Comparison of ENCODE assay signal across 22 cellular contexts in genomic region chr15:42131006-42131405, GRCh38. TPM values are rescaled to one million over a fixed set of nuclear protein-coding genes. Genes with fewer than 3 reads are reported as not detected.
DNase-seq lines count a peak whose midpoint lies in the region; ATAC-seq and TF ChIP-seq lines count a peak whose summit lies in the region.
"Had no signal": no experiment of that assay in that cellular context is flagged by ENCODE, and none has a peak within 500 bp of the region (broad histone marks: within the 10 kb centered on the region; RNA-seq: fewer than 3 reads in every experiment).

No MANE protein-coding gene starts in this region.

- H3K27me3 ChIP-seq in BLaER1 (no peaks in the 10 kb centered on the region), lung (ENCODE audit: control insufficient read depth, insufficient read depth) (no peaks in the 10 kb centered on the region)
- H3K27me3 ChIP-seq in BLaER1 treated with 17β-estradiol and CSF1 and Interleukin-3, amounts not matched to agents 10 nM and 100 nM, result no peaks in the 10 kb centered on the region

- no peak overlapping the region for H3K9ac ChIP-seq in BLaER1
- H3K9ac ChIP-seq in BLaER1 treated with 17β-estradiol and CSF1 and Interleukin-3, amounts not matched to agents 10 nM and 100 nM, result no peak overlapping the region

- H4K20me1 ChIP-seq in BLaER1, result no peaks in the 10 kb centered on the region
- H4K20me1 ChIP-seq in BLaER1 treated with 17β-estradiol and CSF1 and Interleukin-3, amounts not matched to agents 10 nM and 100 nM, result no peaks in the 10 kb centered on the region

- H3K4me3 ChIP-seq in BLaER1 (no peak overlapping the region), lung (no peak overlapping the region)
- H3K4me3 ChIP-seq in BLaER1 treated with 17β-estradiol and CSF1 and Interleukin-3, amounts not matched to agents 10 nM and 100 nM, result no peak overlapping the region
- H3K4me3 ChIP-seq: GM12878 had no signal

- no peaks in the 10 kb centered on the region for H3K9me3 Mint-ChIP-seq in osteocyte (ENCODE audit: unreplicated experiment)
- H3K9me3 Mint-ChIP-seq: CD8-positive, alpha-beta memory T cell; H9; IgD-negative memory B cell had no signal

- H3K4me2 ChIP-seq in BLaER1, result peak overlapping the region; percentile 52
- H3K4me2 ChIP-seq in BLaER1 treated with 17β-estradiol and CSF1 and Interleukin-3, amounts not matched to agents 10 nM and 100 nM, result peak overlapping the region in 9 of 11 experiments; percentile 33 to 79 (median 68); a peak in 19 of 22 replicates

- peak; percentile 26 for DNase-seq in lung (ENCODE audit: low spot score)
- DNase-seq in osteocyte (ENCODE audit: extremely low spot score, unreplicated experiment), result peak; percentile 34
- DNase-seq in central memory CD4-positive, alpha-beta T cell, result no peak
- DNase-seq in Ammon's horn (ENCODE audit: low spot score), result no peak
- DNase-seq: ACHN; CD4-positive, CD25-positive, alpha-beta regulatory T cell; CD8-positive, alpha-beta memory T cell; COR-L47; DMS53; DND-41; EL; KBM-7 had no signal

- H3K27ac Mint-ChIP-seq in osteocyte (ENCODE audit: unreplicated experiment), result no peak overlapping the region
- H3K27ac Mint-ChIP-seq: CD4-positive, CD25-positive, alpha-beta regulatory T cell; CD8-positive, alpha-beta memory T cell; IgD-negative memory B cell had no signal

- H3K4me1 Mint-ChIP-seq in osteocyte (ENCODE audit: unreplicated experiment), result no peaks in the 10 kb centered on the region
- H3K4me1 Mint-ChIP-seq: CD8-positive, alpha-beta memory T cell had no signal

- peaks cover 51% of the 10 kb centered on the region for H3K27me3 Mint-ChIP-seq in osteocyte (ENCODE audit: unreplicated experiment)

- H3K36me3 Mint-ChIP-seq in osteocyte (ENCODE audit: unreplicated experiment), result no peaks in the 10 kb centered on the region
- H3K36me3 Mint-ChIP-seq: CD8-positive, alpha-beta memory T cell; IgD-negative memory B cell had no signal

- H3K9me3 ChIP-seq in BLaER1 (no peaks in the 10 kb centered on the region), lung (ENCODE audit: control insufficient read depth in 2 of 2, insufficient read depth in 1 of 2, low read length in 1 of 2) (no peaks in the 10 kb centered on the region)
- no peaks in the 10 kb centered on the region for H3K9me3 ChIP-seq in BLaER1 treated with 17β-estradiol and CSF1 and Interleukin-3, amounts not matched to agents 10 nM and 100 nM (replicated peaks in 1 of 11)

- no peak overlapping the region for H3K27ac ChIP-seq in BLaER1
- H3K27ac ChIP-seq in BLaER1 treated with 17β-estradiol and CSF1 and Interleukin-3, amounts not matched to agents 10 nM and 100 nM, result no peak overlapping the region
- H3K27ac ChIP-seq in lung (ENCODE audit: low read depth in 1 of 2, low read length in 1 of 2), result no peak overlapping the region

- WGBS in lung, 2 donors, result 100% methylated on average over 1 of the region's 1 CpG

- H3K4me1 ChIP-seq in BLaER1 (peaks cover 27% of the 10 kb centered on the region), lung (ENCODE audit: control insufficient read depth in 2 of 2, insufficient read depth in 2 of 2, low read length in 2 of 2) (no peaks in the 10 kb centered on the region)
- peaks cover 8 to 28% (median 24%) of the 10 kb centered on the region in 10 experiments; a peak in 19 of 20 replicates for H3K4me1 ChIP-seq in BLaER1 treated with 17β-estradiol and CSF1 and Interleukin-3, amounts not matched to agents 10 nM and 100 nM

- H3K4me3 Mint-ChIP-seq in osteocyte (ENCODE audit: unreplicated experiment), result no peak overlapping the region
- H3K4me3 Mint-ChIP-seq: CD4-positive, CD25-positive, alpha-beta regulatory T cell; CD8-positive, alpha-beta memory T cell; H9; IgD-negative memory B cell had no signal

- H3K36me3 ChIP-seq in BLaER1 (no peaks in the 10 kb centered on the region), lung (ENCODE audit: control insufficient read depth in 2 of 2, insufficient read depth in 2 of 2, low read length in 2 of 2) (no peaks in the 10 kb centered on the region)
- no peaks in the 10 kb centered on the region for H3K36me3 ChIP-seq in BLaER1 treated with 17β-estradiol and CSF1 and Interleukin-3, amounts not matched to agents 10 nM and 100 nM

- TF ChIP-seq CTCF in lung (IDR thresholded peaks at IDR 0.05; ENCODE audit: control extremely low read depth, extremely low read depth), result no peak
- no peak for TF ChIP-seq CTCF in osteocyte (IDR thresholded peaks at IDR 0.05)

- no peak for ATAC-seq in lung (ENCODE audit: insufficient read depth, low FRiP score)
- ATAC-seq in GM18858 (IDR thresholded peaks at IDR 0.05; ENCODE audit: unreplicated experiment), result no peak
- ATAC-seq: GM12878 had no signal

RNA-seq across cellular contexts. Expression of gene PLA2G4F, which starts 25.4 kb away (rescaled TPM):
- total RNA-seq in lung, result 100 to 1,000 TPM in 1 of 2 donors, 10 to 100 TPM in 1; 10.9 to 116 TPM
- polyA plus RNA-seq in lung, result 10 to 100 TPM; 18.9 to 64.7 TPM
- total RNA-seq in osteocyte, result not detected in 2 replicates
- total RNA-seq: CD4-positive, CD25-positive, alpha-beta regulatory T cell; CD8-positive, alpha-beta memory T cell; G401; GM12878; H1; H9; HepG2 had no signal
- polyA plus RNA-seq: BJ; CD4-positive, CD25-positive, alpha-beta regulatory T cell; CD8-positive, alpha-beta memory T cell; GM12878; H1; IgD-negative memory B cell had no signal

RNA-seq across cellular contexts. Expression of gene PLA2G4D, which starts 36.6 kb away (rescaled TPM):
- under 1 TPM in 1 of 2 donors, not detected in 1; 0.15 TPM for total RNA-seq in lung
- under 1 TPM; 0.12 to 0.31 TPM for polyA plus RNA-seq in lung
- total RNA-seq in osteocyte, result not detected in 2 replicates
- total RNA-seq: CD4-positive, CD25-positive, alpha-beta regulatory T cell; CD8-positive, alpha-beta memory T cell; GM12878 had no signal
- polyA plus RNA-seq: BJ; CD4-positive, CD25-positive, alpha-beta regulatory T cell; CD8-positive, alpha-beta memory T cell; IgD-negative memory B cell had no signal

Comparison
In these comparisons a context has a peak if more than half of its experiments do, and no peak if none do; other contexts are left out.
1. DNase-seq: peak in lung (single experiment) and osteocyte (single experiment); none in central memory CD4-positive, alpha-beta T cell (single experiment) and Ammon's horn (single experiment).
2. RNA of gene PLA2G4F, which starts 25.4 kb away (total RNA-seq): 10.9 to 116 TPM in lung; not detected in osteocyte; every median in the first group is over 10 times any median in the second.